1 cellular context compared by ENCODE assay signal in the genomic region with DNA sequence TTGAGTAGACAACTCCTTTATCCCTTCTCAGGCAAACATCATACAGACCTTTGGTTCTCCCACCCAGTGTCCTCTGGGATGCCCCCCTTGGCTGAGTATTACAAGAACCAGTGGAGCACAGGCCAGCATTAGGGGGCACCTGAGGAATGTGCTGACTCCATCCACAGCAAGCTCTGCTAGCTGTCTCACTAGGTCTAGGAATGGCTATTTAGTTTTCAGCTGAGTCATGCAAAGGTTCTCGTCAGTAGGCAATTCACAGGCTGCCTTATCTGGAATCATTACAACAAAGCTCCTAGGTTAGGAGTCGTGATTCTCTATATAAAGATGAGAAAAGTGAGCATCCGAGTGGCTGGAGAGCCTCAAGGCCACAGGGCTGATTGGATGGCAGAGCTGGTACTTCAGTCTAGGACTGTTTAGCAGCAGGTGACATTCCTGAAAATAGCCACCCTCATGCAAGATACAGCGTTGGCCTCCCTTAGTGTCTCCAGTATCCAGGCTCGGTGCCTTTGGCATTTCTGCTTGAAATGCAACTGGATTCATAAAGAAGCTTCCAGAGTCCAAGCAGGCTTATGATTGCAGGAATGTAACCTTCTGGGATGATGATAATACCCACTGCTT.
A peak's percentile ranks its signal among the peaks of the same experiment; 100 is the strongest.
TF ChIP-seq lines count a peak whose summit lies in the region.

No MANE protein-coding gene starts in this region.

TF ChIP-seq in H1, 55 proteins besides CTCF, POLR2A, EP300 and RAD21:
- peak; percentile 99 for TF ChIP-seq BACH1 (IDR thresholded peaks at IDR 0.05; ENCODE audit: low read length)
- no peak for TF ChIP-seq SAP30 (IDR thresholded peaks at IDR 0.05; ENCODE audit: insufficient read depth, insufficient replicate concordance, low read length)
- TF ChIP-seq TEAD4 (IDR thresholded peaks at IDR 0.05; ENCODE audit: low read depth, low read length): peak; percentile 57; the same call in 1 of the 2 replicates
- peak; percentile 93 for TF ChIP-seq MAFK (IDR thresholded peaks at IDR 0.05; ENCODE audit: low read depth, low read length)
